ENCODE assay signal across 8 cellular contexts in genomic region chr1:9539829-9540550, GRCh38. TPM values are rescaled to one million over a fixed set of nuclear protein-coding genes. Genes with fewer than 3 reads are reported as not detected.
A peak's percentile ranks its signal among the peaks of the same experiment; 100 is the strongest.
DNase-seq lines count a peak whose midpoint lies in the region; ATAC-seq and TF ChIP-seq lines count a peak whose summit lies in the region.

No MANE protein-coding gene starts in this region.

- peak overlapping the region; percentile 80 for H3K4me3 Mint-ChIP-seq in activated CD4-positive, alpha-beta T cell treated with anti-CD3 and anti-CD28 coated beads for 36 hours

- H3K27ac Mint-ChIP-seq in activated CD4-positive, alpha-beta T cell treated with anti-CD3 and anti-CD28 coated beads for 36 hours, result peak overlapping the region; percentile 56

- CTCF ChIA-PET in HCT116 (lab: Charles Lee), result no interaction called here
- CTCF ChIA-PET in activated CD4-positive, alpha-beta T cell treated with anti-CD3 and anti-CD28 coated beads for 36 hours (lab: Charles Lee), result interaction anchor here (1.5 kb wide), 1 partner anchor 44 kb away, joined by 4 read pairs; no protein-coding TSS in a partner anchor

- POLR2A ChIA-PET in HCT116 (lab: Charles Lee), result interaction anchor here (0.9 to 1.2 kb wide), 2 partner anchors 10 to 13 kb away, joined by 3 read pairs; no protein-coding TSS in a partner anchor
- POLR2A ChIA-PET in activated CD4-positive, alpha-beta T cell treated with anti-CD3 and anti-CD28 coated beads for 36 hours (lab: Charles Lee), result interaction anchor here (0.6 to 1.1 kb wide), 3 partner anchors 10 to 46 kb away, joined by 3 to 4 read pairs (median 3); no protein-coding TSS in a partner anchor

- H3K9me2 ChIP-seq in HCT116 (ENCODE audit: insufficient read depth), result no peaks in the 10 kb centered on the region

- no peak for TF ChIP-seq RAD21 in HCT116 (IDR thresholded peaks at IDR 0.05; ENCODE audit: low read depth)

- no peak for TF ChIP-seq CTCF in HCT116 (IDR thresholded peaks at IDR 0.05 in 2 of 3, conservative IDR thresholded peaks at IDR 0.05 in 1 of 3; ENCODE audit: borderline replicate concordance in 1 of 3, insufficient read depth in 1 of 3, low read depth in 2 of 3, low read length in 2 of 3)

- DNase-seq in NCI-H2029 (lab: John Stamatoyannopoulos, UW) (peak; percentile 50), NCI-H2029 treated with DMSO at 0.1 percent for 48 hours (lab: John Stamatoyannopoulos, UW) (no peak), HCT116 (ENCODE audit: low read depth, low spot score) (no peak), M059J (ENCODE audit: low read depth) (peak; percentile 74), lung microvascular endothelial cell (ENCODE audit: low read depth in 2 of 2) (peak; percentile 51 to 55)
- DNase-seq in activated CD4-positive, alpha-beta T cell treated with anti-CD3 and anti-CD28 coated beads for 36 hours, result peak; percentile 68
- DNase-seq in effector CD8-positive, alpha-beta T cell (lab: John Stamatoyannopoulos, UW), result peak; percentile 16
- peak; percentile 25 for DNase-seq in stimulated activated CD8-positive, alpha-beta memory T cell treated with anti-CD3 and anti-CD28 coated beads, Interleukin-15, amount 100 ng/mL, for 24 hours (ENCODE audit: low read depth)

- H3K36me3 Mint-ChIP-seq in activated CD4-positive, alpha-beta T cell treated with anti-CD3 and anti-CD28 coated beads for 36 hours (ENCODE audit: low read depth), result peaks cover 17% of the 10 kb centered on the region

- H3K9ac ChIP-seq in HCT116 (ENCODE audit: low read length), result peak overlapping the region; percentile 93

- peak overlapping the region; percentile 88 for H3K27ac ChIP-seq in HCT116 (ENCODE audit: low read depth, low read length)

- H4K20me1 ChIP-seq in HCT116 (ENCODE audit: insufficient read depth), result peaks cover 4% of the 10 kb centered on the region; the same call in 1 of the 2 replicates

- BruUV-seq in HCT116 (replicated peaks; lab: Mats Ljungman, UMichigan), result no TSS peak

- H3K27me3 ChIP-seq in HCT116 (ENCODE audit: insufficient read depth, low read length), result no peaks in the 10 kb centered on the region

- H3K4me3 ChIP-seq in HCT116 (replicated peaks in 1 of 2; ENCODE audit: low read depth in 1 of 2, low read length in 2 of 2), result peak overlapping the region; percentile 81 to 97

- H3K4me1 ChIP-seq in HCT116 (ENCODE audit: control insufficient read depth in 1 of 2, insufficient read depth in 2 of 2, low read length in 2 of 2), result peaks cover 21 to 42% of the 10 kb centered on the region in 2 experiments

- peak; percentile 52 for ATAC-seq in HCT116
- ATAC-seq in activated CD4-positive, alpha-beta T cell treated with anti-CD3 and anti-CD28 coated beads for 36 hours, result peak; percentile 39

- peaks cover 54% of the 10 kb centered on the region for H3K79me2 ChIP-seq in HCT116 (ENCODE audit: insufficient read depth, low read length)

- H2AFZ ChIP-seq in HCT116 (ENCODE audit: low read depth, low read length, poor library complexity, severe bottlenecking), result no peak overlapping the region

- no peak for TF ChIP-seq POLR2A in HCT116 (IDR thresholded peaks at IDR 0.05; ENCODE audit: borderline replicate concordance, extremely low read depth, insufficient read depth, insufficient read length)

- no peaks in the 10 kb centered on the region for H3K27me3 Mint-ChIP-seq in activated CD4-positive, alpha-beta T cell treated with anti-CD3 and anti-CD28 coated beads for 36 hours

- H3K4me1 Mint-ChIP-seq in activated CD4-positive, alpha-beta T cell treated with anti-CD3 and anti-CD28 coated beads for 36 hours, result peaks cover 35% of the 10 kb centered on the region

- RAD21 ChIA-PET in HCT116 (lab: Charles Lee; ENCODE audit: low non-redundant PET in 1 of 2, low total read pairs in 2 of 2, uncharacterized antibody in 2 of 2, unreplicated experiment in 2 of 2), result no interaction called here

- no peaks in the 10 kb centered on the region for H3K36me3 ChIP-seq in HCT116 (ENCODE audit: control insufficient read depth in 1 of 2, insufficient read depth in 2 of 2, low read length in 2 of 2)

- H3K9me3 ChIP-seq in HCT116 (ENCODE audit: control insufficient read depth in 1 of 2, insufficient read depth in 1 of 2, low read depth in 1 of 2, low read length in 2 of 2), result no peaks in the 10 kb centered on the region

- no peaks in the 10 kb centered on the region for H3K9me3 Mint-ChIP-seq in activated CD4-positive, alpha-beta T cell treated with anti-CD3 and anti-CD28 coated beads for 36 hours (ENCODE audit: low read depth)

- H3K4me2 ChIP-seq in HCT116 (ENCODE audit: low read length), result peak overlapping the region; percentile 92

- intact Hi-C loops in HCT116 (cut with micrococcal nuclease), result no loop called here
- intact Hi-C loops in activated CD4-positive, alpha-beta T cell treated with anti-CD3 and anti-CD28 coated beads for 36 hours (cut with DNase I, micrococcal nuclease), result loop anchor here (1.0 to 5.0 kb wide), 13 partner anchors 45 to 932 kb away; partner anchors contain the start of genes CTNNBIP1 (in 2 of the 2), TMEM201 (in 2 of the 2), DFFA (in 1 of the 2) and GPR157 (in 1 of the 2)

TF ChIP-seq in HCT116, 20 proteins besides CTCF, POLR2A, EP300 and RAD21:
- TF ChIP-seq, protein P1, sequence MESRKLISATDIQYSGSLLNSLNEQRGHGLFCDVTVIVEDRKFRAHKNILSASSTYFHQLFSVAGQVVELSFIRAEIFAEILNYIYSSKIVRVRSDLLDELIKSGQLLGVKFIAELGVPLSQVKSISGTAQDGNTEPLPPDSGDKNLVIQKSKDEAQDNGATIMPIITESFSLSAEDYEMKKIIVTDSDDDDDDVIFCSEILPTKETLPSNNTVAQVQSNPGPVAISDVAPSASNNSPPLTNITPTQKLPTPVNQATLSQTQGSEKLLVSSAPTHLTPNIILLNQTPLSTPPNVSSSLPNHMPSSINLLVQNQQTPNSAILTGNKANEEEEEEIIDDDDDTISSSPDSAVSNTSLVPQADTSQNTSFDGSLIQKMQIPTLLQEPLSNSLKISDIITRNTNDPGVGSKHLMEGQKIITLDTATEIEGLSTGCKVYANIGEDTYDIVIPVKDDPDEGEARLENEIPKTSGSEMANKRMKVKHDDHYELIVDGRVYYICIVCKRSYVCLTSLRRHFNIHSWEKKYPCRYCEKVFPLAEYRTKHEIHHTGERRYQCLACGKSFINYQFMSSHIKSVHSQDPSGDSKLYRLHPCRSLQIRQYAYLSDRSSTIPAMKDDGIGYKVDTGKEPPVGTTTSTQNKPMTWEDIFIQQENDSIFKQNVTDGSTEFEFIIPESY (IDR thresholded peaks at IDR 0.05; ENCODE audit: extremely low read depth, insufficient replicate concordance, low read length), result no peak
- TF ChIP-seq EGR1 (IDR thresholded peaks at IDR 0.05; ENCODE audit: low read depth) (no peak), POLR2AphosphoS5 (IDR thresholded peaks at IDR 0.05; ENCODE audit: low read depth, low read length) (no peak), ZFX (IDR thresholded peaks at IDR 0.05) (peak; percentile 83), SRF (IDR thresholded peaks at IDR 0.05; ENCODE audit: low read depth) (no peak), TCF7L2 (IDR thresholded peaks at IDR 0.05; ENCODE audit: borderline replicate concordance, extremely low read depth, insufficient read depth, insufficient read length) (no peak), SIN3A (IDR thresholded peaks at IDR 0.05; ENCODE audit: low read depth) (peak; percentile 60), SP1 (IDR thresholded peaks at IDR 0.05; ENCODE audit: low read depth) (no peak), CBX3 (IDR thresholded peaks at IDR 0.05; ENCODE audit: low read depth) (0 out of 2 replicates have a peak, but pooled peaks have one; percentile 11)
- TF ChIP-seq, protein P2, sequence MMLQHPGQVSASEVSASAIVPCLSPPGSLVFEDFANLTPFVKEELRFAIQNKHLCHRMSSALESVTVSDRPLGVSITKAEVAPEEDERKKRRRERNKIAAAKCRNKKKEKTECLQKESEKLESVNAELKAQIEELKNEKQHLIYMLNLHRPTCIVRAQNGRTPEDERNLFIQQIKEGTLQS (IDR thresholded peaks at IDR 0.05), result no peak

RNA-seq across cellular contexts. Expression of gene SLC25A33, which starts 0.7 kb away (rescaled TPM):
- 9.8 TPM for total RNA-seq in HCT116 (2021; ENCODE audit: unreplicated experiment)
- polyA plus RNA-seq in HCT116 (2012), result 5.0 and 5.1 TPM in 2 replicates
- 11.3 and 15.5 TPM in 2 replicates for total RNA-seq in M059J (2014; rRNA removed; shearing (Covaris generic))
- total RNA-seq in activated CD4-positive, alpha-beta T cell treated with anti-CD3 and anti-CD28 coated beads for 36 hours, result 1 to 10 TPM; 4.4 to 6.1 TPM
- 3.7 and 4.6 TPM in 2 replicates for total RNA-seq in lung microvascular endothelial cell

RNA-seq across cellular contexts. Expression of gene TMEM201, which starts 48.7 kb away (rescaled TPM):
- total RNA-seq in HCT116 (2021; ENCODE audit: unreplicated experiment) (27.6 TPM), lung microvascular endothelial cell (2.0 and 3.6 TPM in 2 replicates)
- polyA plus RNA-seq in HCT116 (2012), result 9.0 and 9.7 TPM in 2 replicates
- total RNA-seq in M059J (2014; rRNA removed; shearing (Covaris generic)), result 9.7 and 13.6 TPM in 2 replicates
- total RNA-seq in activated CD4-positive, alpha-beta T cell treated with anti-CD3 and anti-CD28 coated beads for 36 hours, result 10 to 100 TPM; 14.6 to 15.1 TPM

Comparison
In these comparisons a context has a peak if more than half of its experiments do, and no peak if none do; other contexts are left out.
1. DNase-seq: peak in NCI-H2029 (single experiment), M059J (single experiment), activated CD4-positive, alpha-beta T cell treated with anti-CD3 and anti-CD28 coated beads for 36 hours (single experiment), effector CD8-positive, alpha-beta T cell (single experiment), lung microvascular endothelial cell (2 of 2) and stimulated activated CD8-positive, alpha-beta memory T cell treated with anti-CD3 and anti-CD28 coated beads, Interleukin-15, amount 100 ng/mL, for 24 hours (single experiment); none in NCI-H2029 treated with DMSO at 0.1 percent for 48 hours (single experiment) and HCT116 (single experiment).